8 cellular contexts compared by ENCODE assay signal in genomic region chr11:119380816-119381185, GRCh38. TPM values are rescaled to one million over a fixed set of nuclear protein-coding genes. Genes with fewer than 3 reads are reported as not detected.
DNase-seq lines count a peak whose midpoint lies in the region; ATAC-seq and TF ChIP-seq lines count a peak whose summit lies in the region.

No MANE protein-coding gene starts in this region.

- in situ Hi-C loops in astrocyte of the spinal cord (cut with HindIII; ENCODE audit: low sequenced_read_pairs): no loop called here

- no peaks in the 10 kb centered on the region for H3K36me3 ChIP-seq in heart left ventricle
- H3K36me3 ChIP-seq in right lobe of liver: no peaks in the 10 kb centered on the region

- intact Hi-C loops in heart left ventricle (cut with DNase I): loop anchor here in 6 of 10 donors (1.0 to 10.0 kb wide), 7 partner anchors 24 to 174 kb away; partner anchors contain the start of gene CBL (in 1 of the 6)
- intact Hi-C loops in cardiac septum (cut with DNase I): loop anchor here (5.0 kb wide), 1 partner anchor 92 kb away; no protein-coding TSS in a partner anchor
- intact Hi-C loops in right lobe of liver (cut with DNase I): no loop called here

- H3K9me3 ChIP-seq in heart left ventricle: no peaks in the 10 kb centered on the region
- no peaks in the 10 kb centered on the region for H3K9me3 ChIP-seq in right lobe of liver

- WGBS in heart left ventricle, 4 donors: 10 to 19% (median 16%) methylated on average over 9 to 10 of the region's 10 CpGs
- WGBS in right lobe of liver (ENCODE audit: insufficient coverage, low coverage, low lambda C conversion rate, missing lambda C conversion rate): 10% methylated on average over 10 of the region's 10 CpGs

- H3K4me1 ChIP-seq in heart left ventricle (peaks cover 0 to 46% (median 25%) of the 10 kb centered on the region in 12 donors), right lobe of liver (peaks cover 0 to 21% (median 4%) of the 10 kb centered on the region in 4 donors)

- TF ChIP-seq CTCF in heart left ventricle (IDR thresholded peaks at IDR 0.05) (no peak), astrocyte of the spinal cord (IDR thresholded peaks at IDR 0.05; ENCODE audit: low read depth, low read length) (no peak), right lobe of liver (IDR thresholded peaks at IDR 0.05) (no peak)

- H3K27me3 ChIP-seq in heart left ventricle (peaks cover 0 to 7% (median 0%) of the 10 kb centered on the region in 9 donors), right lobe of liver (no peaks in the 10 kb centered on the region)

- H3K4me3 ChIP-seq in heart left ventricle: peak overlapping the region in 11 of 12 donors; percentile 19 to 65 (median 53)
- peak overlapping the region; percentile 51 for H3K4me3 ChIP-seq in astrocyte of the spinal cord (ENCODE audit: low read depth, low read length)
- H3K4me3 ChIP-seq in right lobe of liver: peak overlapping the region; percentile 42 to 53 (median 48)

- peak in 1 of 5 donors; percentile 22 for DNase-seq in heart left ventricle
- DNase-seq in cardiac septum (ENCODE audit: low spot score): no peak
- no peak for DNase-seq in astrocyte of the spinal cord (ENCODE audit: low read depth, low spot score)
- no peak for DNase-seq in right lobe of liver
- no peak for DNase-seq in NCI-H2107 (lab: John Stamatoyannopoulos, UW)
- DNase-seq in erythroblast (lab: John Stamatoyannopoulos, UW): no peak
- DNase-seq in SKM-1 treated with dmso at 0.1 percent for 144 hours (lab: John Stamatoyannopoulos, UW; ENCODE audit: unreplicated experiment): no peak
- no peak for DNase-seq in NCI-H1105 treated with DMSO at 0.1 percent for 48 hours (lab: John Stamatoyannopoulos, UW)

- TF ChIP-seq POLR2A in heart left ventricle (IDR thresholded peaks at IDR 0.05): no peak
- TF ChIP-seq POLR2A in right lobe of liver (IDR thresholded peaks at IDR 0.05): no peak
- TF ChIP-seq POLR2A in erythroblast (IDR thresholded peaks at IDR 0.05; ENCODE audit: low read length): no peak

- H3K27ac ChIP-seq in heart left ventricle (peak overlapping the region in 11 of 12 donors; percentile 37 to 88 (median 69)), right lobe of liver (peak overlapping the region in 1 of 3 donors; percentile 47)

- ATAC-seq in heart left ventricle (no peak), right lobe of liver (no peak)

RNA-seq across cellular contexts. Expression of gene USP2, which starts 0.7 kb away (rescaled TPM):
- 100 to 1,000 TPM in 7 of 9 donors, 10 to 100 TPM in 2; 53.7 to 138 (median 108) TPM for total RNA-seq in heart left ventricle
- 10 to 100 TPM; 62.3 to 79.9 TPM for polyA plus RNA-seq in heart left ventricle
- 80.0 TPM for total RNA-seq in cardiac septum
- 10 to 100 TPM in 2 of 6 experiments, 1 to 10 TPM in 4; 1.3 to 25.9 (median 4.6) TPM for total RNA-seq in right lobe of liver

RNA-seq across cellular contexts. Expression of gene MFRP, which starts 34.3 kb away (rescaled TPM):
- not detected for total RNA-seq in heart left ventricle
- polyA plus RNA-seq in heart left ventricle: under 1 TPM in 1 of 2 donors, not detected in 1; 0.04 TPM
- not detected for total RNA-seq in cardiac septum
- total RNA-seq in right lobe of liver: not detected

RNA-seq across cellular contexts. Expression of gene C1QTNF5, which starts 40.1 kb away (rescaled TPM):
- 10 to 100 TPM; 12.9 to 47.1 (median 19.8) TPM for total RNA-seq in heart left ventricle
- 10 to 100 TPM; 20.0 to 23.9 TPM for polyA plus RNA-seq in heart left ventricle
- 33.8 TPM for total RNA-seq in cardiac septum
- 1 to 10 TPM; 2.8 to 6.3 (median 4.8) TPM for total RNA-seq in right lobe of liver

RNA-seq across cellular contexts. Expression of gene THY1, which starts 42.2 kb away (rescaled TPM):
- total RNA-seq in heart left ventricle: 10 to 100 TPM in 2 of 9 donors, 1 to 10 TPM in 6, not detected in 1; 1.1 to 57.8 (median 5.8) TPM
- 10 to 100 TPM in 1 of 2 donors, under 1 TPM in 1; 0.80 to 16.7 TPM for polyA plus RNA-seq in heart left ventricle
- total RNA-seq in cardiac septum: 6.8 TPM
- total RNA-seq in right lobe of liver: 1 to 10 TPM in 4 of 6 experiments, under 1 TPM in 2; 0.13 to 5.3 (median 2.1) TPM

RNA-seq across cellular contexts. Expression of gene RNF26, which starts 46.5 kb away (rescaled TPM):
- total RNA-seq in heart left ventricle: 10 to 100 TPM in 8 of 9 donors, 1 to 10 TPM in 1; 8.1 to 22.4 (median 11.8) TPM
- 10 to 100 TPM in 1 of 2 donors, 1 to 10 TPM in 1; 6.2 to 17.6 TPM for polyA plus RNA-seq in heart left ventricle
- 10.7 TPM for total RNA-seq in cardiac septum
- 10 to 100 TPM; 12.9 to 18.1 (median 15.1) TPM for total RNA-seq in right lobe of liver

Comparison
In these comparisons a context has a peak if more than half of its experiments do, and no peak if none do; other contexts are left out.
1. intact Hi-C loops: an anchor here in heart left ventricle (1.0 to 10.0 kb wide) and cardiac septum (5.0 kb wide); none called in right lobe of liver.